Comparison of ENCODE assay signal across 8 cellular contexts in genomic region chr7:155297517-155298287, GRCh38. TPM values are rescaled to one million over a fixed set of nuclear protein-coding genes. Genes with fewer than 3 reads are reported as not detected.
DNase-seq lines count a peak whose midpoint lies in the region; ATAC-seq, FAIRE-seq and TF ChIP-seq lines count a peak whose summit lies in the region.

INSIG1 (plus strand) TSS chr7:155297878; CDS start chr7:155298286, 408 bp downstream.

- H3K4me3 ChIP-seq in AG09309 (ENCODE audit: control insufficient read depth, low read depth, low read length) (peak within 1 kb of the TSS; percentile 59), kidney (ENCODE audit: low read length in 2 of 2) (peak within 1 kb of the TSS; percentile 59 to 75)

- H3K9ac ChIP-seq in kidney (ENCODE audit: low read length in 2 of 2), result peak within 1 kb of the TSS; percentile 78 to 80

- peak within 1 kb of the TSS; percentile 99 for H3K27ac Mint-ChIP-seq in central memory CD8-positive, alpha-beta T cell (ENCODE audit: low read depth)

- H3K36me3 ChIP-seq in kidney (ENCODE audit: control insufficient read depth in 1 of 2, insufficient read depth in 2 of 2, low read length in 2 of 2), result no peaks in the 10 kb centered on the region

- no peaks in the 10 kb centered on the region for H3K9me3 ChIP-seq in kidney (ENCODE audit: control insufficient read depth in 1 of 2, low read length in 2 of 2)

- peak within 1 kb of the TSS; percentile 84 to 89 for H3K27ac ChIP-seq in kidney (ENCODE audit: low read depth in 2 of 2, low read length in 2 of 2)

- peak within 1 kb of the TSS; percentile 95 for H3K4me3 Mint-ChIP-seq in central memory CD8-positive, alpha-beta T cell

- TF ChIP-seq POLR2A in GM18951 (IDR thresholded peaks at IDR 0.05; ENCODE audit: extremely low read depth, insufficient read depth, insufficient read length), result peak; percentile 99

- H3K4me1 ChIP-seq in kidney (ENCODE audit: control insufficient read depth in 1 of 2, insufficient read depth in 1 of 2, low read depth in 1 of 2, low read length in 2 of 2), result peaks cover 5 to 17% of the 10 kb centered on the region in 2 donors

- no peaks in the 10 kb centered on the region for H3K27me3 Mint-ChIP-seq in central memory CD8-positive, alpha-beta T cell

- DNase-seq in AG09309 (ENCODE audit: low read depth), result peak; percentile 61
- peak; percentile 91 for DNase-seq in NCI-H226
- DNase-seq in central memory CD8-positive, alpha-beta T cell (ENCODE audit: low spot score in 2 of 2), result peak; percentile 88 to 90
- peak; percentile 97 for DNase-seq in kidney
- peak; percentile 83 to 91 for DNase-seq in stimulated activated CD4-positive, alpha-beta T cell treated with anti-CD3 and anti-CD28 coated beads, Interleukin-1b, Interleukin-23, amount 100 ng/mL, for 1 hour (ENCODE audit: low read depth in 2 of 2)

- FAIRE-seq in kidney (lab: Jason Lieb, UNC), result no peak

- peaks cover 48% of the 10 kb centered on the region for H3K36me3 Mint-ChIP-seq in central memory CD8-positive, alpha-beta T cell (ENCODE audit: insufficient read depth)

- H3K4me1 Mint-ChIP-seq in central memory CD8-positive, alpha-beta T cell, result peaks cover 57% of the 10 kb centered on the region

- intact Hi-C loops in kidney (cut with DNase I), result no loop called here

- TF ChIP-seq CTCF in AG09309 (IDR thresholded peaks at IDR 0.05; ENCODE audit: control insufficient read depth, insufficient read depth, low read depth, low read length, missing control alignments), result no peak
- TF ChIP-seq CTCF in kidney (IDR thresholded peaks at IDR 0.05; ENCODE audit: borderline replicate concordance, extremely low read depth, insufficient read depth), result no peak

- peak; percentile 63 for ATAC-seq in HG03175 (IDR thresholded peaks at IDR 0.05; ENCODE audit: unreplicated experiment)
- ATAC-seq in activated CD4-positive, CD25-positive, alpha-beta regulatory T cell treated with anti-CD3 and anti-CD28 coated beads, Interleukin-2, amount 50 U/mL, for 24 hours, result peak; percentile 50 to 54
- peak; percentile 41 for ATAC-seq in central memory CD8-positive, alpha-beta T cell (replicated peaks; ENCODE audit: extremely low read depth, poor library complexity, severe bottlenecking)

- no peaks in the 10 kb centered on the region for H3K9me3 Mint-ChIP-seq in central memory CD8-positive, alpha-beta T cell

- in situ Hi-C loops in GM18951 (cut with MboI; ENCODE audit: low sequenced_read_pairs, unreplicated experiment), result no loop called here

RNA-seq across cellular contexts. Expression of gene INSIG1, which starts in this region (rescaled TPM):
- total RNA-seq in kidney, result 24.6 TPM
- polyA plus RNA-seq in kidney (ENCODE audit: insufficient read depth, low read depth, low replicate concordance), result 25.7 TPM

Comparison
In these comparisons a context has a peak if more than half of its experiments do, and no peak if none do; other contexts are left out.
1. Peak in every context shown above with its lines: DNase-seq, ATAC-seq, H3K4me3 ChIP-seq and H3K27ac ChIP-seq.